Comparison of ENCODE assay signal across 8 cellular contexts in the genomic region with DNA sequence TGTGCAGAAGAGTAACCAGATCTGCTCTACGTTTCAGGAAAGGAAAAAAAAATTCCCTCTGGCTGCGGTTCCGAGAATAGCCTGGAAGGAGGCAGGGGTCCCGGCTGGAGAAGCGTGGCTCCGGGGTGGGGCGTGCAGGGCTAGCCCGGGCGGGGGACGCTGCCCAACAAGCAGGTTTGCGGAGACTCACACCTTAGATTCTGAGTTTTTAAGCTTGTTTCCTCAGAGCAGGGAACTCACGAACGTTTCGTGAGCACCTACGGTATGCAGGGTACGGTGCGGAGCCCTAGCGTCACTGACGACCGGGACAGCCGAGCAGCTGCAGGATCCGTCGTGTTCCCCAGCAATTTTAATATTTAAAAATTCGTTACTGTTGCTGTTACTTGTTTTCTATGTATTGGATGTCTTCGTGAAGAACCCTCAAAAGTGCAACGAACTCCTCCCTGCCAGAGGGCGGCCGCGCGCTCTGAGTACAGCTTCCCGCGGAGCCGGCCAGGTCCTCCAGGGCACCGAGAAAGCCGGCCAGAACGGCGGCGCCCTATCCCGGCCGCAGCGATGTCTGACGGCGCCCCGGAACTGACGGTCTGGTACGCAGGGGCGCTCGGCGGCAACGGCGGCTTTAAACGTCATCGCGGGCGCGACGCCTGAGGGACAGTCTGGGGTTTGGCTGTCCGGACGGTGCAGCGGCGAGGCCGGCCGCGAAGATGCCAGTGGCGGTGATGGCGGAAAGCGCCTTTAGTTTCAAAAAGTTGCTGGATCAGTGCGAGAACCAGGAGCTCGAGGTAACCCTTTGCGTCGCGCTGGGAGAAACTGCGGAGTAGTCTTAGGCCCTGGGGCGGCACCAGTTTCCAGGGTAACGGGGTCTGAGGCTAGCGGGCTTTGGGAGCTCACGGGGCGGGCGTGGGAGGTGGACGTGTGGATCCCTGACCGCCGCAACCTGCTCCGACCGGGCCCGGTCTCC. TPM values are rescaled to one million over a fixed set of nuclear protein-coding genes. Genes with fewer than 3 reads are reported as not detected.
DNase-seq lines count a peak whose midpoint lies in the region; TF ChIP-seq lines count a peak whose summit lies in the region.

A gene (plus strand): TSS at position 629 of the 961 bp plus-strand sequence. CDS start 76 bp downstream, at position 705.

- no peak for TF ChIP-seq CTCF in GM20000 (IDR thresholded peaks at IDR 0.05; ENCODE audit: extremely low read depth, missing control alignments)

- DNase-seq in COLO668 (lab: John Stamatoyannopoulos, UW; ENCODE audit: unreplicated experiment) (peak; percentile 97), GM20000 (ENCODE audit: low spot score) (peak; percentile 89), HT-29 (ENCODE audit: low spot score) (peak; percentile 95), NOMO-1 (lab: John Stamatoyannopoulos, UW; ENCODE audit: unreplicated experiment in 2 of 2) (peak; percentile 93 to 94), lung microvascular endothelial cell (ENCODE audit: low read depth in 2 of 2) (peak; percentile 93 to 96)
- peak; percentile 64 for DNase-seq in effector CD8-positive, alpha-beta T cell (lab: John Stamatoyannopoulos, UW)
- peak; percentile 86 to 91 (median 86) for DNase-seq in stimulated activated CD4-positive, alpha-beta T cell treated with anti-CD3 and anti-CD28 coated beads, TNF-alpha, amount 100 ng/mL, for 48 hours (ENCODE audit: low read depth in 3 of 3)

- POLR2A ChIA-PET in activated CD8-positive, alpha-beta memory T cell treated with anti-CD3 and anti-CD28 coated beads for 36 hours (lab: Charles Lee): interaction anchor here (0.6 to 0.7 kb wide), 2 partner anchors 10 to 355 kb away, joined by 3 read pairs; no protein-coding TSS in a partner anchor

- CTCF ChIA-PET in activated CD8-positive, alpha-beta memory T cell treated with anti-CD3 and anti-CD28 coated beads for 36 hours (lab: Charles Lee): interaction anchor here (0.9 to 1.9 kb wide), 5 partner anchors 12 to 486 kb away, joined by 3 to 7 read pairs (median 5); no protein-coding TSS in a partner anchor

RNA-seq across cellular contexts. Expression of the gene that starts here (rescaled TPM):
- total RNA-seq in HT-29 (2014; rRNA removed; shearing (Covaris generic)): 61.1 and 67.6 TPM in 2 replicates
- 10 to 100 TPM; 75.9 to 79.1 TPM for total RNA-seq in activated CD8-positive, alpha-beta memory T cell treated with anti-CD3 and anti-CD28 coated beads for 36 hours
- 45.4 and 53.0 TPM in 2 replicates for total RNA-seq in lung microvascular endothelial cell

Comparison
In these comparisons a context has a peak if more than half of its experiments do, and no peak if none do; other contexts are left out.
1. Peak in every context shown above with its lines: DNase-seq.